1 cellular context compared by ENCODE assay signal in the genomic region with DNA sequence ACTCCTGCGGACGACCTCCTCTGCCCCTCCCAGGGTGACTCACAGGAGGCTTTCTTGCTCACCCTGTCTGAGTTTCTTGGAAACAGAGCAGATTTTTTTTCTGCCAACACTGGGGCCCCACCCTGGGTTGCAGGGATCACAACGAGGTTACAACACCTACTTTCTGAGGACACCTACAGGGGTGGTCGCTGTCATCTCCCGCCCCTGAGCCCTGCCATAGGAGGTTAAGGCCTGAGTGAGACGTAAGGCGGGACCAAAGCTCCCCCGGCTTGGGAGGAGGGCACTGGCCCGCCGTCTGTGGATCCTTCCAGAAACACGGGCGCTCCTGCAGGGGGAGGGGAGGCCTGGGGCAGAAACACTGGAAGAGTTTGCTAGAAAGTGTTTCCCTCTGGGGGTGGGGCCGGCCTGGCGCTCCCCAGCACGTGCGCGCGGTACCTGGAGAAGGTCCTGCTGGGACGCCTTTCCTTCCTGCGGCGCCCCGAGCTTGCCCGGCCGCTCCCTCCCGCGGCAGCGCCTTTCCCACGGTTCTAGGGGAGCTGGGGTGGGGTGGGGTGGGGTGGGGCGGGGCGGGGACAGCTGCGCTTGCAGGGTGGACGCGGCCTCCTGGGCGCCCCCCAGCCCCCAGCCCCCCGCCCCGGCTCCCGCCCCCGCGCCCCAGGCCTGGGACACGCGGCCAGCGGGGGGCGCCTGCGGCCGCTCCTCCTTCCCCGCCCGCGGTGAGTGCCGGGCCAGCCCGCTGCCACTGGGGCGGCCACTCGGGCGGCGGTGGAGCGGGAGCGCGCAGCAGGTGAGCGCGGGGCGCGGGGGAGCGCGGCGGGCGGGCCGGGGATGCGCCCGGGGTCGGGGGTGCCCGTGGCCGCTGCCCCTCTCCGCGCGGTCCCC.
TF ChIP-seq lines count a peak whose summit lies in the region.

No MANE protein-coding gene starts in this region.

TF ChIP-seq in HCT116, 20 proteins besides CTCF, POLR2A, EP300 and RAD21 (continued from another document):
- TF ChIP-seq, protein P1, sequence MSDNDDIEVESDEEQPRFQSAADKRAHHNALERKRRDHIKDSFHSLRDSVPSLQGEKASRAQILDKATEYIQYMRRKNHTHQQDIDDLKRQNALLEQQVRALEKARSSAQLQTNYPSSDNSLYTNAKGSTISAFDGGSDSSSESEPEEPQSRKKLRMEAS (IDR thresholded peaks at IDR 0.05) = peak; percentile 76
- TF ChIP-seq POLR2AphosphoS5 (IDR thresholded peaks at IDR 0.05; ENCODE audit: low read depth, low read length) = peak; percentile 44; the same call in 1 of the 2 replicates
